1 cellular context compared by ENCODE assay signal in genomic region chr11:10307411-10308207, GRCh38.
TF ChIP-seq lines count a peak whose summit lies in the region.

No MANE protein-coding gene starts in this region.

TF ChIP-seq in GM12878, 131 proteins besides CTCF, POLR2A, EP300 and RAD21 (continued from another document):
- TF ChIP-seq ZZZ3 (IDR thresholded peaks at IDR 0.05; ENCODE audit: control insufficient read depth, insufficient read length, low read depth) (no peak), KDM1A (IDR thresholded peaks at IDR 0.05; ENCODE audit: borderline replicate concordance) (no peak), NBN (IDR thresholded peaks at IDR 0.05) (peak; percentile 98), NR2F1 (conservative IDR thresholded peaks at IDR 0.05) (peak; percentile 67), ATF2 (IDR thresholded peaks at IDR 0.05; ENCODE audit: low read length) (no peak), MXI1 (IDR thresholded peaks at IDR 0.05; ENCODE audit: low read depth, low read length) (peak; percentile 68; the same call in 1 of the 2 replicates), SKIL (IDR thresholded peaks at IDR 0.05; ENCODE audit: low read depth, poor library complexity, severe bottlenecking) (no peak), ZBTB4 (CRISPR knock-in tag; IDR thresholded peaks at IDR 0.05) (no peak), MAX (IDR thresholded peaks at IDR 0.05; ENCODE audit: low read depth, low read length) (peak; percentile 49), MTA2 (IDR thresholded peaks at IDR 0.05; ENCODE audit: low read depth) (peak; percentile 61; the same call in 1 of the 2 replicates), RELB (IDR thresholded peaks at IDR 0.05; ENCODE audit: low read depth) (peak; percentile 82), IRF5 (IDR thresholded peaks at IDR 0.05; ENCODE audit: borderline replicate concordance) (peak; percentile 52; the same call in 1 of the 2 replicates), HCFC1 (IDR thresholded peaks at IDR 0.05; ENCODE audit: low read length) (0 out of 2 replicates have a peak, but pooled peaks have one; percentile 11), HDGF (IDR thresholded peaks at IDR 0.05) (peak; percentile 89), ZNF274 (IDR thresholded peaks at IDR 0.05; ENCODE audit: insufficient read depth, insufficient read length) (no peak), TAF1 (IDR thresholded peaks at IDR 0.05; ENCODE audit: borderline replicate concordance, low read depth, low read length) (0 out of 2 replicates have a peak, but pooled peaks have one; percentile 36), ATF3 (IDR thresholded peaks at IDR 0.05; ENCODE audit: borderline replicate concordance, extremely low read depth, low read depth, low read length) (no peak), SMC3 (IDR thresholded peaks at IDR 0.05; ENCODE audit: borderline replicate concordance, low read length) (peak; percentile 50; the same call in 1 of the 2 replicates), EZH2 (IDR thresholded peaks at IDR 0.05; ENCODE audit: borderline replicate concordance, control insufficient read depth, low read depth, low read length) (no peak), CBFB (IDR thresholded peaks at IDR 0.05; ENCODE audit: low read depth) (no peak), E2F4 (IDR thresholded peaks at IDR 0.05; ENCODE audit: low read depth, low read length) (no peak), IKZF1 (conservative IDR thresholded peaks at IDR 0.05) (peak; percentile 79), ZNF217 (IDR thresholded peaks at IDR 0.05) (no peak), EED (IDR thresholded peaks at IDR 0.05; ENCODE audit: low read depth) (peak; percentile 15; the same call in 1 of the 2 replicates), YY1 (IDR thresholded peaks at IDR 0.05; ENCODE audit: low read depth, low read length) (peak; percentile 63; the same call in 1 of the 2 replicates), RBBP5 (conservative IDR thresholded peaks at IDR 0.05) (no peak), POLR2AphosphoS5 (IDR thresholded peaks at IDR 0.05; ENCODE audit: low read length) (no peak), TCF12 (IDR thresholded peaks at IDR 0.05; ENCODE audit: low read depth, low read length) (peak; percentile 87), NKRF (conservative IDR thresholded peaks at IDR 0.05) (0 out of 2 replicates have a peak, but pooled peaks have one; percentile 26), ATF7 (IDR thresholded peaks at IDR 0.05; ENCODE audit: low read depth) (peak; percentile 74), ZBTB40 (IDR thresholded peaks at IDR 0.05; ENCODE audit: borderline replicate concordance) (no peak), ZNF24 (IDR thresholded peaks at IDR 0.05) (no peak)
TF ChIP-seq in GM12878: peak in this region for 40.
